In genomic region chr22:50326225-50326958, GRCh38 we compare ENCODE assay signal across 8 cellular contexts. TPM values are rescaled to one million over a fixed set of nuclear protein-coding genes. Genes with fewer than 3 reads are reported as not detected.
DNase-seq lines count a peak whose midpoint lies in the region; ATAC-seq and TF ChIP-seq lines count a peak whose summit lies in the region.

No MANE protein-coding gene starts in this region.

- CTCF ChIA-PET in WTC11 (lab: Charles Lee): interaction anchor here (0.5 to 4.9 kb wide), 18 partner anchors 10 to 199 kb away, joined by 3 to 41 read pairs (median 6); partner anchors contain the start of genes HDAC10 and MAPK12

- H3K36me3 Mint-ChIP-seq in T-helper 1 cell treated with Interleukin-12 subunit alpha and Interleukin-12 subunit beta and Interleukin-4 antibody, amounts not matched to agents 30 μg/mL and 1 μg/mL, for 36 hours (ENCODE audit: low read depth): no peaks in the 10 kb centered on the region
- no peaks in the 10 kb centered on the region for H3K36me3 Mint-ChIP-seq in WTC11

- peaks cover 2% of the 10 kb centered on the region for H3K9me3 ChIP-seq in iPS-18c (ENCODE audit: control insufficient read depth, insufficient read depth, low read length)

- peak; percentile 40 for ATAC-seq in WTC11
- ATAC-seq in stimulated activated naive CD8-positive, alpha-beta T cell treated with anti-CD3 and anti-CD28 coated beads, Interleukin-15, amount 100 ng/mL, for 72 hours: peak; percentile 24

- no peaks in the 10 kb centered on the region for H3K9me3 Mint-ChIP-seq in T-helper 1 cell treated with Interleukin-12 subunit alpha and Interleukin-12 subunit beta and Interleukin-4 antibody, amounts not matched to agents 30 μg/mL and 1 μg/mL, for 36 hours
- no peaks in the 10 kb centered on the region for H3K9me3 Mint-ChIP-seq in WTC11
- no peaks in the 10 kb centered on the region for H3K9me3 Mint-ChIP-seq in stimulated activated naive CD8-positive, alpha-beta T cell treated with anti-CD3 and anti-CD28 coated beads, Interleukin-15, amount 100 ng/mL, for 72 hours

- H3K4me3 ChIP-seq in iPS-18c (ENCODE audit: insufficient read depth, low read depth, low read length): peak overlapping the region; percentile 84

- DNase-seq in T-helper 1 cell (no peak), WTC11 (ENCODE audit: low spot score) (peak; percentile 30), AG08395 (ENCODE audit: low spot score) (no peak), NK-92 (lab: John Stamatoyannopoulos, UW; ENCODE audit: unreplicated experiment) (no peak), DMS53 (lab: John Stamatoyannopoulos, UW) (no peak)
- DNase-seq in stimulated activated naive CD8-positive, alpha-beta T cell treated with anti-CD3 and anti-CD28 coated beads, Interleukin-15, amount 100 ng/mL, for 72 hours: no peak

- peaks cover 10% of the 10 kb centered on the region for H3K4me1 Mint-ChIP-seq in T-helper 1 cell treated with Interleukin-12 subunit alpha and Interleukin-12 subunit beta and Interleukin-4 antibody, amounts not matched to agents 30 μg/mL and 1 μg/mL, for 36 hours (ENCODE audit: low read depth)
- peaks cover 3% of the 10 kb centered on the region; the same call in 1 of the 2 replicates for H3K4me1 Mint-ChIP-seq in WTC11
- peaks cover 20% of the 10 kb centered on the region for H3K4me1 Mint-ChIP-seq in stimulated activated naive CD8-positive, alpha-beta T cell treated with anti-CD3 and anti-CD28 coated beads, Interleukin-15, amount 100 ng/mL, for 72 hours

- H3K27me3 Mint-ChIP-seq in T-helper 1 cell treated with Interleukin-12 subunit alpha and Interleukin-12 subunit beta and Interleukin-4 antibody, amounts not matched to agents 30 μg/mL and 1 μg/mL, for 36 hours (ENCODE audit: low read depth): peaks cover 23% of the 10 kb centered on the region
- peaks cover 28% of the 10 kb centered on the region for H3K27me3 Mint-ChIP-seq in WTC11 (ENCODE audit: low read depth)
- peaks cover 12% of the 10 kb centered on the region for H3K27me3 Mint-ChIP-seq in stimulated activated naive CD8-positive, alpha-beta T cell treated with anti-CD3 and anti-CD28 coated beads, Interleukin-15, amount 100 ng/mL, for 72 hours

- no peak for TF ChIP-seq CTCF in WTC11 (IDR thresholded peaks at IDR 0.05)

- H3K4me3 Mint-ChIP-seq in T-helper 1 cell treated with Interleukin-12 subunit alpha and Interleukin-12 subunit beta and Interleukin-4 antibody, amounts not matched to agents 30 μg/mL and 1 μg/mL, for 36 hours: peak overlapping the region; percentile 85
- H3K4me3 Mint-ChIP-seq in WTC11: peak overlapping the region; percentile 87
- peak overlapping the region; percentile 86 to 90 for H3K4me3 Mint-ChIP-seq in stimulated activated naive CD8-positive, alpha-beta T cell treated with anti-CD3 and anti-CD28 coated beads, Interleukin-15, amount 100 ng/mL, for 72 hours

- POLR2A ChIA-PET in WTC11 (lab: Charles Lee): no interaction called here

- peak overlapping the region; percentile 69 for H3K27ac Mint-ChIP-seq in T-helper 1 cell treated with Interleukin-12 subunit alpha and Interleukin-12 subunit beta and Interleukin-4 antibody, amounts not matched to agents 30 μg/mL and 1 μg/mL, for 36 hours
- no peak overlapping the region for H3K27ac Mint-ChIP-seq in WTC11
- H3K27ac Mint-ChIP-seq in stimulated activated naive CD8-positive, alpha-beta T cell treated with anti-CD3 and anti-CD28 coated beads, Interleukin-15, amount 100 ng/mL, for 72 hours: peak overlapping the region; percentile 36 to 68

TF ChIP-seq in WTC11, 78 proteins besides CTCF, POLR2A, EP300 and RAD21:
- TF ChIP-seq FOXP4 (CRISPR knock-in tag; IDR thresholded peaks at IDR 0.05): no peak
- no peak for TF ChIP-seq RORB (CRISPR knock-in tag; IDR thresholded peaks at IDR 0.05)
- TF ChIP-seq OVOL2 (CRISPR knock-in tag; IDR thresholded peaks at IDR 0.05; ENCODE audit: borderline replicate concordance): no peak
- TF ChIP-seq FOXJ3 (CRISPR knock-in tag; IDR thresholded peaks at IDR 0.05; ENCODE audit: borderline replicate concordance): no peak
- no peak for TF ChIP-seq ZNF219 (CRISPR knock-in tag; IDR thresholded peaks at IDR 0.05; ENCODE audit: borderline replicate concordance)
- TF ChIP-seq IRF1 (CRISPR knock-in tag; IDR thresholded peaks at IDR 0.05): no peak
- TF ChIP-seq SOX15 (CRISPR knock-in tag; IDR thresholded peaks at IDR 0.05): no peak
- no peak for TF ChIP-seq TCF7 (CRISPR knock-in tag; IDR thresholded peaks at IDR 0.05; ENCODE audit: low read depth)
- TF ChIP-seq ZBTB21 (CRISPR knock-in tag; IDR thresholded peaks at IDR 0.05; ENCODE audit: borderline replicate concordance): no peak
- TF ChIP-seq MXD4 (CRISPR knock-in tag; IDR thresholded peaks at IDR 0.05; ENCODE audit: borderline replicate concordance): no peak
- no peak for TF ChIP-seq ZNF317 (CRISPR knock-in tag; IDR thresholded peaks at IDR 0.05; ENCODE audit: borderline replicate concordance, low read depth)

RNA-seq across cellular contexts. Expression of gene DENND6B, which starts 0.4 kb away (rescaled TPM):
- 2.3 to 2.7 TPM (median 2.5 TPM) in 3 replicates for total RNA-seq in WTC11 (2021)

RNA-seq across cellular contexts. Expression of gene PPP6R2, which starts 16.7 kb away (rescaled TPM):
- 41.5 to 47.8 TPM (median 46.7 TPM) in 3 replicates for total RNA-seq in WTC11 (2021)

RNA-seq across cellular contexts. Expression of gene PLXNB2, which starts 18.9 kb away (rescaled TPM):
- total RNA-seq in WTC11 (2021): 110 to 113 TPM (median 111 TPM) in 3 replicates

RNA-seq across cellular contexts. Expression of gene MAPK11, which starts 56.2 kb away (rescaled TPM):
- 1.4 to 2.3 TPM (median 1.9 TPM) in 3 replicates for total RNA-seq in WTC11 (2021)
